21 cellular contexts compared by ENCODE assay signal in the genomic region with DNA sequence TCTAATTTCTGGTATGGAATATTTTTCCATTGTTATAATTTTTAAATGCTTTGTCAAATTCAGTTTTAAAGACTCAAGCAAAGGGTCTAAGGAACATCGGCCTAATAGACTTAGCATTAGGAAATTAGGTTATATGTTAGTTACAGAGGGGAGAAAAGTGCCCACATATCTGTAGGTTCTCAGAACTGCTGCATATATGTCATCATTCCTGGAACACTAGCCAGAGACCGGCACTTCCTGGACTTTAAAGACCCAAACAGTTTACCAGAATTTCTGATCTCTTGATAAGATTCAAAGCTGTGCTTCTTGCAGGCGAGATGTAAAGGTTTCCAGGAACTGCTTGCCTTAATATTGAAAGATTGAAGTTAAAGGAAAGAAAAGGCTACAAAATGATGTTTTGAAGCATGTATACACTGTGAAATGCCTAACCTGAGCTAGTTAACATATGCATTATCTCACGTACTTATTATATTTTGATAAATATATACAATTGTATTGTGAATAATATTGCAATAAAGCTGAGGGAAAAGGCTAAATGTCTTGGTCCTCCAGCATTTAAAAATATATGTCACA.
"Had no signal": no experiment of that assay in that cellular context is flagged by ENCODE, and none has a peak within 500 bp of the region (broad histone marks: within the 10 kb centered on the region; RNA-seq: fewer than 3 reads in every experiment).

No MANE protein-coding gene starts in this region.

- H3K27me3 Mint-ChIP-seq: activated naive CD4-positive, alpha-beta T cell treated with anti-CD3 and anti-CD28 coated beads, Interleukin-2, amount 10 ng/mL, durations not matched to agents 7 days and 5 days; activated T-cell treated with anti-CD3 and anti-CD28 coated beads, Interleukin-2, amount 50 U/mL, for 24 hours; brain; central memory CD8-positive, alpha-beta T cell; stimulated activated naive CD8-positive, alpha-beta T cell treated with anti-CD3 and anti-CD28 coated beads, Interleukin-15, Interleukin-2, amounts not matched to agents 100 ng/mL and 50 ng/mL, for 24 hours; T-helper 17 cell had no signal

- H3K4me1 ChIP-seq: esophagus squamous epithelium, foreskin keratinocyte, lower lobe of right lung, spleen, suprapubic skin had no signal

- H3K9me3 ChIP-seq: esophagus squamous epithelium, lower lobe of right lung, spleen, suprapubic skin had no signal

- H3K9me3 Mint-ChIP-seq: brain had no signal

- H3K4me1 Mint-ChIP-seq: brain; central memory CD8-positive, alpha-beta T cell; immature natural killer cell; neural crest cell; T-helper 17 cell had no signal

- H3K27me3 ChIP-seq: esophagus squamous epithelium, foreskin keratinocyte, spleen, suprapubic skin had no signal

- ATAC-seq: foreskin keratinocyte, left colon, lower lobe of right lung, sciatic nerve, T-helper 17 cell had no signal

- H3K4me3 Mint-ChIP-seq: activated naive CD4-positive, alpha-beta T cell treated with anti-CD3 and anti-CD28 coated beads, Interleukin-2, amount 10 ng/mL, durations not matched to agents 7 days and 5 days; activated T-cell treated with anti-CD3 and anti-CD28 coated beads, Interleukin-2, amount 50 U/mL, for 24 hours; brain; central memory CD8-positive, alpha-beta T cell; immature natural killer cell; neural crest cell; stimulated activated naive CD8-positive, alpha-beta T cell treated with anti-CD3 and anti-CD28 coated beads, Interleukin-15, Interleukin-2, amounts not matched to agents 100 ng/mL and 50 ng/mL, for 24 hours; T-helper 17 cell had no signal

- H3K27ac Mint-ChIP-seq: activated naive CD4-positive, alpha-beta T cell treated with anti-CD3 and anti-CD28 coated beads, Interleukin-2, amount 10 ng/mL, durations not matched to agents 7 days and 5 days; activated T-cell treated with anti-CD3 and anti-CD28 coated beads, Interleukin-2, amount 50 U/mL, for 24 hours; brain; immature natural killer cell; stimulated activated naive CD8-positive, alpha-beta T cell treated with anti-CD3 and anti-CD28 coated beads, Interleukin-15, Interleukin-2, amounts not matched to agents 100 ng/mL and 50 ng/mL, for 24 hours; T-helper 17 cell had no signal

- H3K36me3 Mint-ChIP-seq: activated naive CD4-positive, alpha-beta T cell treated with anti-CD3 and anti-CD28 coated beads, Interleukin-2, amount 10 ng/mL, durations not matched to agents 7 days and 5 days; brain; immature natural killer cell had no signal

- H3K27ac ChIP-seq: coronary artery, esophagus squamous epithelium, foreskin keratinocyte, lower lobe of right lung, spleen, suprapubic skin had no signal

- DNase-seq: activated naive CD4-positive, alpha-beta T cell treated with anti-CD3 and anti-CD28 coated beads, Interleukin-2, amount 10 ng/mL, durations not matched to agents 7 days and 5 days; activated T-cell treated with anti-CD3 and anti-CD28 coated beads, Interleukin-2, amount 50 U/mL, for 24 hours; amygdala; esophagus squamous epithelium; foreskin keratinocyte; head of caudate nucleus; immature natural killer cell; left colon; lower lobe of right lung; midbrain; spleen; T-helper 17 cell; trophoblast cell had no signal

- H3K36me3 ChIP-seq: esophagus squamous epithelium, lower lobe of right lung, spleen, suprapubic skin had no signal

- H3K4me3 ChIP-seq: coronary artery, esophagus squamous epithelium, lower lobe of right lung, spleen, suprapubic skin had no signal

- FAIRE-seq: TTC549 had no signal
